Comparison of ENCODE assay signal across 8 cellular contexts in the genomic region with DNA sequence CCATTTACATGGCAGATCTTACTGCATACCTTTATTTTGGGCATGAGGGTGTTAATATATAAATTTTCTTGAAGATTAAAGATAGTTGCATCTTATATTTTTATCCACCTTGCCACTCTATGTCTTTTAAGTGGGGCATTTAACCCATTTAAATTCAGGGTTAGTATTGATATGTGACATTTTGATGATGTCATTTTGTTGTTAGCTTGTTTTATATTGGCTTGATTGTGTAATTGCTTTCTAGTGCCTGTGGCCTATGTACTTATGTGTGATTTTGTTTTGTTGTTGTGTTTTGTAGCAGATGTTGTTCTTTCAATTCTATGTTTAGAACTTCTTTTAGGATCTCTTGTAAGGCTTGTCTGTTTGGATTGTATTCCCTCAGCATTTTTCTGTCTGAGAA.
"Had no signal": no experiment of that assay in that cellular context is flagged by ENCODE, and none has a peak within 500 bp of the region (broad histone marks: within the 10 kb centered on the region; RNA-seq: fewer than 3 reads in every experiment).

No MANE protein-coding gene starts in this region.

- ATAC-seq: K562 had no signal

- H3K36me3 Mint-ChIP-seq: IgD-negative memory B cell had no signal

- DNase-seq: IMR-90, KBM-7, KG1 had no signal

- H3K4me3 ChIP-seq: K562 had no signal

- H3K27ac ChIP-seq: HL-60, KMS-11 had no signal

- H3K4me2 ChIP-seq: KMS-11 had no signal

- H3K27ac Mint-ChIP-seq: IgD-negative memory B cell had no signal

- H3K4me3 Mint-ChIP-seq: IgD-negative memory B cell had no signal

- H3K4me1 Mint-ChIP-seq: IgD-negative memory B cell had no signal

- H3K27me3 Mint-ChIP-seq: IgD-negative memory B cell had no signal

- H3K9ac ChIP-seq: KMS-11 had no signal

- FAIRE-seq: HTR-8/SVneo, K562 had no signal
